In genomic region chr11:848380-848931, GRCh38 we compare ENCODE assay signal across 8 cellular contexts. TPM values are rescaled to one million over a fixed set of nuclear protein-coding genes. Genes with fewer than 3 reads are reported as not detected.
A peak's percentile ranks its signal among the peaks of the same experiment; 100 is the strongest.
DNase-seq lines count a peak whose midpoint lies in the region; ATAC-seq and TF ChIP-seq lines count a peak whose summit lies in the region.

No MANE protein-coding gene starts in this region.

- TF ChIP-seq CTCF in AG09309 (IDR thresholded peaks at IDR 0.05; ENCODE audit: control insufficient read depth, insufficient read depth, low read depth, low read length, missing control alignments) (peak; percentile 89), GM23338 (conservative IDR thresholded peaks at IDR 0.05; ENCODE audit: low read depth in 2 of 2) (peak; percentile 72 to 82), WERI-Rb-1 (IDR thresholded peaks at IDR 0.05; ENCODE audit: low read depth, low read length) (peak; percentile 93), MCF 10A (IDR thresholded peaks at IDR 0.05; ENCODE audit: unreplicated experiment) (peak; percentile 87), left lung (IDR thresholded peaks at IDR 0.05) (peak; percentile 94 to 95)

- POLR2A ChIA-PET in MCF 10A (lab: Yijun Ruan, JAX) = interaction anchor here (2.7 kb wide), 2 partner anchors 18 to 29 kb away, joined by 14 to 16 read pairs; partner anchors contain the start of gene PNPLA2

- 0 out of 2 replicates have a peak, but pooled peaks cover 5% of the 10 kb centered on the region for H3F3A ChIP-seq in GM23338 (replicated peaks; ENCODE audit: low read depth)

- H3K27me3 Mint-ChIP-seq in GM23338 (ENCODE audit: insufficient read depth, low read depth, poor library complexity) (peaks cover 20% of the 10 kb centered on the region), MCF 10A (ENCODE audit: insufficient read depth, unreplicated experiment) (no peaks in the 10 kb centered on the region)

- H3K4me1 Mint-ChIP-seq in GM23338 (peaks cover 28% of the 10 kb centered on the region), MCF 10A (ENCODE audit: insufficient read depth, unreplicated experiment) (peaks cover 15% of the 10 kb centered on the region)
- H3K4me1 Mint-ChIP-seq in stimulated activated effector memory CD8-positive, alpha-beta T cell treated with anti-CD3 and anti-CD28 coated beads, Interleukin-12 subunit alpha, Interleukin-12 subunit beta, amount 100 ng/mL, for 72 hours = peaks cover 11% of the 10 kb centered on the region

- BruUV-seq in MCF 10A (replicated peaks; lab: Mats Ljungman, UMichigan) = no TSS peak

- no peaks in the 10 kb centered on the region for H3K27me3 ChIP-seq in GM23338 (ENCODE audit: insufficient read depth)
- H3K27me3 ChIP-seq in WERI-Rb-1 (ENCODE audit: insufficient read depth, low read depth, severe bottlenecking) = no peaks in the 10 kb centered on the region
- peaks cover 0 to 34% of the 10 kb centered on the region in 2 donors for H3K27me3 ChIP-seq in left lung

- no peak overlapping the region for H3K4me3 ChIP-seq in AG09309 (ENCODE audit: control insufficient read depth, low read depth, low read length)
- peak overlapping the region; percentile 70 for H3K4me3 ChIP-seq in GM23338
- H3K4me3 ChIP-seq in WERI-Rb-1 (ENCODE audit: low read depth, low read length) = no peak overlapping the region
- H3K4me3 ChIP-seq in left lung = peak overlapping the region in 1 of 2 donors; percentile 53

- H3K4me3 Mint-ChIP-seq in GM23338 = peak overlapping the region; percentile 66
- H3K4me3 Mint-ChIP-seq in MCF 10A (ENCODE audit: unreplicated experiment) = no peak overlapping the region
- H3K4me3 Mint-ChIP-seq in stimulated activated effector memory CD8-positive, alpha-beta T cell treated with anti-CD3 and anti-CD28 coated beads, Interleukin-12 subunit alpha, Interleukin-12 subunit beta, amount 100 ng/mL, for 72 hours = peak overlapping the region; percentile 60

- peak overlapping the region; percentile 90 for H3K4me2 ChIP-seq in GM23338

- H3K27ac Mint-ChIP-seq in GM23338 (no peak overlapping the region), MCF 10A (ENCODE audit: low read depth, unreplicated experiment) (no peak overlapping the region)
- no peak overlapping the region for H3K27ac Mint-ChIP-seq in stimulated activated effector memory CD8-positive, alpha-beta T cell treated with anti-CD3 and anti-CD28 coated beads, Interleukin-12 subunit alpha, Interleukin-12 subunit beta, amount 100 ng/mL, for 72 hours

- H3K79me2 ChIP-seq in GM23338 (replicated peaks; ENCODE audit: insufficient read depth) = 0 out of 2 replicates have a peak, but pooled peaks cover 3% of the 10 kb centered on the region

- peaks cover 31% of the 10 kb centered on the region for H3K4me1 ChIP-seq in GM23338 (ENCODE audit: insufficient read depth)
- peaks cover 31 to 63% of the 10 kb centered on the region in 2 donors for H3K4me1 ChIP-seq in left lung

- no peaks in the 10 kb centered on the region for H3K36me3 Mint-ChIP-seq in GM23338 (ENCODE audit: low read depth)
- peaks cover 28% of the 10 kb centered on the region for H3K36me3 Mint-ChIP-seq in MCF 10A (ENCODE audit: insufficient read depth, unreplicated experiment)
- no peaks in the 10 kb centered on the region for H3K36me3 Mint-ChIP-seq in stimulated activated effector memory CD8-positive, alpha-beta T cell treated with anti-CD3 and anti-CD28 coated beads, Interleukin-12 subunit alpha, Interleukin-12 subunit beta, amount 100 ng/mL, for 72 hours

- in situ Hi-C loops in ACHN (cut with HindIII; ENCODE audit: low pct_ligation_motif_present, low pct_unique_long_range_greater_than_20kb, low sequenced_read_pairs) = no loop called here

- H3K9me3 ChIP-seq in WERI-Rb-1 (ENCODE audit: severe bottlenecking) (no peaks in the 10 kb centered on the region), left lung (no peaks in the 10 kb centered on the region)

- DNase-seq in AG09309 (ENCODE audit: low read depth) = no peak
- peak; percentile 70 for DNase-seq in GM23338 (ENCODE audit: low spot score)
- peak; percentile 65 for DNase-seq in WERI-Rb-1
- DNase-seq in MCF 10A (ENCODE audit: unreplicated experiment) = peak; percentile 40
- peak in 1 of 2 donors; percentile 88 for DNase-seq in left lung
- peak; percentile 62 to 87 for DNase-seq in stimulated activated effector memory CD8-positive, alpha-beta T cell treated with anti-CD3 and anti-CD28 coated beads, Interleukin-12 subunit alpha, Interleukin-12 subunit beta, amount 100 ng/mL, for 72 hours (ENCODE audit: low spot score in 2 of 2)
- no peak for DNase-seq in ACHN
- no peak for DNase-seq in OCI-M2 (lab: John Stamatoyannopoulos, UW; ENCODE audit: unreplicated experiment)

- H3K9me2 ChIP-seq in GM23338 (ENCODE audit: insufficient read depth) = no peaks in the 10 kb centered on the region

- H4K20me1 ChIP-seq in GM23338 (replicated peaks; ENCODE audit: insufficient read depth) = peaks cover 17% of the 10 kb centered on the region

- CTCF ChIA-PET in MCF 10A (lab: Yijun Ruan, JAX) = interaction anchor here (0.9 to 1.0 kb wide), 3 partner anchors 8 to 203 kb away, joined by 4 to 6 read pairs (median 4); no protein-coding TSS in a partner anchor

- no peak overlapping the region for H3K27ac ChIP-seq in GM23338 (ENCODE audit: low read depth)
- no peak overlapping the region for H3K27ac ChIP-seq in WERI-Rb-1
- H3K27ac ChIP-seq in left lung = no peak overlapping the region

- ATAC-seq in GM23338 (peak; percentile 7), left lung (peak; percentile 15)
- peak; percentile 70 for ATAC-seq in stimulated activated effector memory CD8-positive, alpha-beta T cell treated with anti-CD3 and anti-CD28 coated beads, Interleukin-12 subunit alpha, Interleukin-12 subunit beta, amount 100 ng/mL, for 72 hours

- no peaks in the 10 kb centered on the region for H3K9me3 Mint-ChIP-seq in GM23338
- H3K9me3 Mint-ChIP-seq in MCF 10A (ENCODE audit: unreplicated experiment) = no peaks in the 10 kb centered on the region
- no peaks in the 10 kb centered on the region for H3K9me3 Mint-ChIP-seq in stimulated activated effector memory CD8-positive, alpha-beta T cell treated with anti-CD3 and anti-CD28 coated beads, Interleukin-12 subunit alpha, Interleukin-12 subunit beta, amount 100 ng/mL, for 72 hours

- intact Hi-C loops in MCF 10A (cut with micrococcal nuclease) (no loop called here), left lung (cut with DNase I) (no loop called here)

- H3K36me3 ChIP-seq in GM23338 (ENCODE audit: insufficient read depth) = no peaks in the 10 kb centered on the region
- H3K36me3 ChIP-seq in WERI-Rb-1 = no peaks in the 10 kb centered on the region
- no peaks in the 10 kb centered on the region for H3K36me3 ChIP-seq in left lung

- H2AFZ ChIP-seq in GM23338 = no peak overlapping the region

TF ChIP-seq in GM23338, 12 proteins besides CTCF, POLR2A, EP300 and RAD21 (continues in another document):
- no peak for TF ChIP-seq EZH2phosphoT487 (IDR thresholded peaks at IDR 0.05; ENCODE audit: unreplicated experiment)
- TF ChIP-seq ZNF114 (CRISPR knock-in tag; IDR thresholded peaks at IDR 0.05) = no peak
- TF ChIP-seq STAT1 (IDR thresholded peaks at IDR 0.05; ENCODE audit: unreplicated experiment) = no peak

RNA-seq across cellular contexts. Expression of gene TSPAN4, which starts 5.8 kb away (rescaled TPM):
- total RNA-seq in GM23338 (2014; rRNA removed; shearing (Covaris generic)) = 145 and 150 TPM in 2 replicates
- polyA plus RNA-seq in GM23338 (2016; fragmentation: Nextera tagmentation; extraction: Ambion mirVana) = 76.8 and 88.4 TPM in 2 replicates
- total RNA-seq in MCF 10A (2022) (118 and 148 TPM in 2 replicates), left lung (100 to 1,000 TPM; 129 to 132 TPM)

RNA-seq across cellular contexts. Expression of gene POLR2L, which starts 6.1 kb away (rescaled TPM):
- total RNA-seq in GM23338 (2014; rRNA removed; shearing (Covaris generic)) = 32.2 and 34.0 TPM in 2 replicates
- 369 TPM in 2 replicates for polyA plus RNA-seq in GM23338 (2016; fragmentation: Nextera tagmentation; extraction: Ambion mirVana)
- total RNA-seq in MCF 10A (2022) = 96.9 and 118 TPM in 2 replicates
- total RNA-seq in left lung = 100 to 1,000 TPM; 140 to 227 TPM

RNA-seq across cellular contexts. Expression of gene CD151, which starts 15.7 kb away (rescaled TPM):
- total RNA-seq in GM23338 (2014; rRNA removed; shearing (Covaris generic)) = 109 and 119 TPM in 2 replicates
- 62.9 and 64.4 TPM in 2 replicates for polyA plus RNA-seq in GM23338 (2016; fragmentation: Nextera tagmentation; extraction: Ambion mirVana)
- total RNA-seq in MCF 10A (2022) (404 and 412 TPM in 2 replicates), left lung (100 to 1,000 TPM; 501 to 815 TPM)

RNA-seq across cellular contexts. Expression of gene CRACR2B, which starts 20.7 kb away (rescaled TPM):
- 58.0 and 64.1 TPM in 2 replicates for total RNA-seq in GM23338 (2014; rRNA removed; shearing (Covaris generic))
- 55.9 and 59.4 TPM in 2 replicates for polyA plus RNA-seq in GM23338 (2016; fragmentation: Nextera tagmentation; extraction: Ambion mirVana)
- total RNA-seq in MCF 10A (2022) = 1.2 and 1.9 TPM in 2 replicates
- total RNA-seq in left lung = 10 to 100 TPM; 22.6 to 32.1 TPM

RNA-seq across cellular contexts. Expression of gene PNPLA2, which starts 29.7 kb away (rescaled TPM):
- total RNA-seq in GM23338 (2014; rRNA removed; shearing (Covaris generic)) = 33.4 and 45.6 TPM in 2 replicates
- polyA plus RNA-seq in GM23338 (2016; fragmentation: Nextera tagmentation; extraction: Ambion mirVana) = 31.1 and 32.3 TPM in 2 replicates
- total RNA-seq in MCF 10A (2022) = 100 and 112 TPM in 2 replicates
- 100 to 1,000 TPM in 1 of 2 donors, 10 to 100 TPM in 1; 96.3 to 128 TPM for total RNA-seq in left lung

Comparison
In these comparisons a context has a peak if more than half of its experiments do, and no peak if none do; other contexts are left out.
1. DNase-seq: peak in GM23338 (single experiment), WERI-Rb-1 (single experiment), MCF 10A (single experiment) and stimulated activated effector memory CD8-positive, alpha-beta T cell treated with anti-CD3 and anti-CD28 coated beads, Interleukin-12 subunit alpha, Interleukin-12 subunit beta, amount 100 ng/mL, for 72 hours (2 of 2); none in AG09309 (single experiment), ACHN (single experiment) and OCI-M2 (single experiment).
2. ATAC-seq: peak in every context shown above with its lines; median percentile 70 in stimulated activated effector memory CD8-positive, alpha-beta T cell treated with anti-CD3 and anti-CD28 coated beads, Interleukin-12 subunit alpha, Interleukin-12 subunit beta, amount 100 ng/mL, for 72 hours; 15 in left lung; 7 in GM23338.
3. Peak in every context shown above with its lines, with median percentiles within 50 percentile points of each other: CTCF ChIP-seq.